9 cellular contexts compared by ENCODE assay signal in genomic region chr20:62739581-62740285, GRCh38. TPM values are rescaled to one million over a fixed set of nuclear protein-coding genes. Genes with fewer than 3 reads are reported as not detected.
DNase-seq lines count a peak whose midpoint lies in the region; ATAC-seq, FAIRE-seq and TF ChIP-seq lines count a peak whose summit lies in the region.
"Had no signal": no experiment of that assay in that cellular context is flagged by ENCODE, and none has a peak within 500 bp of the region (broad histone marks: within the 10 kb centered on the region; RNA-seq: fewer than 3 reads in every experiment).

No MANE protein-coding gene starts in this region.

- H3K4me1 Mint-ChIP-seq in CD8-positive, alpha-beta T cell (ENCODE audit: low read depth), result peaks cover 36% of the 10 kb centered on the region

- no peaks in the 10 kb centered on the region for H3K79me2 ChIP-seq in HepG2 (ENCODE audit: insufficient read depth, low read length)

- no peaks in the 10 kb centered on the region for H3K27me3 Mint-ChIP-seq in CD8-positive, alpha-beta T cell (ENCODE audit: low read depth)

- intact Hi-C loops in CD8-positive, alpha-beta T cell (cut with DNase I, micrococcal nuclease), result loop anchor here (1.0 to 5.0 kb wide), 7 partner anchors 23 to 88 kb away; partner anchors contain the start of gene OGFR (in 1 of the 2)
- intact Hi-C loops in HepG2 (cut with micrococcal nuclease; ENCODE audit: unreplicated experiment), result no loop called here
- intact Hi-C loops in upper lobe of right lung (cut with DNase I), result no loop called here

- POLR2A ChIA-PET in CD8-positive, alpha-beta T cell (lab: Charles Lee), result interaction anchor here (0.7 to 3.8 kb wide), 4 partner anchors 54 to 89 kb away, joined by 3 to 23 read pairs (median 4); no protein-coding TSS in a partner anchor
- POLR2A ChIA-PET in HepG2 (lab: Yijun Ruan, JAX), result interaction anchor here (1.1 kb wide), 1 partner anchor 116 kb away, joined by 3 read pairs; no protein-coding TSS in a partner anchor

- no peak for ATAC-seq in CD8-positive, alpha-beta T cell
- ATAC-seq in GM21825 (IDR thresholded peaks at IDR 0.05; ENCODE audit: unreplicated experiment), result peak; percentile 14
- ATAC-seq in HepG2, result no peak
- peak; percentile 53 for ATAC-seq in upper lobe of right lung
- no peak for ATAC-seq in GM18858 (IDR thresholded peaks at IDR 0.05; ENCODE audit: unreplicated experiment)

- H3K9me3 ChIP-seq in CD8-positive, alpha-beta T cell (ENCODE audit: low read length), result no peaks in the 10 kb centered on the region
- no peaks in the 10 kb centered on the region for H3K9me3 ChIP-seq in HepG2 (ENCODE audit: low read length)
- H3K9me3 ChIP-seq in upper lobe of right lung, result no peaks in the 10 kb centered on the region
- H3K9me3 ChIP-seq: thyroid gland had no signal

- no peak for FAIRE-seq in HepG2 (lab: Jason Lieb, UNC)

- peak in 6 of 7 experiments; percentile 30 to 75 (median 36) for DNase-seq in CD8-positive, alpha-beta T cell
- peak; percentile 66 for DNase-seq in NCI-H2171 treated with DMSO at 0.1 percent for 48 hours (lab: John Stamatoyannopoulos, UW)
- DNase-seq in activated T-helper 1 cell treated with anti-CD3 and anti-CD28 coated beads, Interleukin-2, amount 50 U/mL, for 16 hours (ENCODE audit: low read depth in 1 of 2, low spot score in 1 of 2), result peak; percentile 19 to 40
- DNase-seq in HepG2 (ENCODE audit: low spot score), result no peak
- DNase-seq in upper lobe of right lung, result peak; percentile 66
- no peak for DNase-seq in NCI-H345 (lab: John Stamatoyannopoulos, UW)

- H4K20me1 ChIP-seq in HepG2 (ENCODE audit: insufficient read depth, low read length), result no peaks in the 10 kb centered on the region; the same call in 1 of the 2 replicates

- H2AFZ ChIP-seq in HepG2 (ENCODE audit: low read length), result no peak overlapping the region

- BruUV-seq in HepG2 (replicated peaks; lab: Mats Ljungman, UMichigan), result no TSS peak

- 43% methylated on average over 30 of the region's 32 CpGs for WGBS in HepG2 (ENCODE audit: low lambda C conversion rate)

- peak overlapping the region; percentile 74 for H3K4me3 Mint-ChIP-seq in CD8-positive, alpha-beta T cell

- H3K4me1 ChIP-seq in CD8-positive, alpha-beta T cell (ENCODE audit: insufficient read depth, low read length), result peaks cover 40% of the 10 kb centered on the region
- H3K4me1 ChIP-seq in HepG2 (ENCODE audit: insufficient read depth, low read length), result peaks cover 11% of the 10 kb centered on the region; the same call in 1 of the 2 replicates
- H3K4me1 ChIP-seq in upper lobe of right lung, result peaks cover 4% of the 10 kb centered on the region
- H3K4me1 ChIP-seq: thyroid gland had no signal

- H3K9ac ChIP-seq in HepG2 (ENCODE audit: insufficient read depth, low read depth, low read length), result no peak overlapping the region

- H3K4me2 ChIP-seq in HepG2 (ENCODE audit: low read depth, low read length), result no peak overlapping the region

- in situ Hi-C loops in HepG2 (cut with HindIII; ENCODE audit: extremely low pct_ligation_motif_present, low pct_unique_long_range_greater_than_20kb), result no loop called here

- peak overlapping the region; percentile 50 for H3K4me3 ChIP-seq in CD8-positive, alpha-beta T cell (ENCODE audit: low read depth, low read length)
- H3K4me3 ChIP-seq in HepG2 (replicated peaks in 1 of 3; ENCODE audit: insufficient read depth in 1 of 3, low read depth in 2 of 3, low read length in 3 of 3) (no peak overlapping the region), upper lobe of right lung (peak overlapping the region; percentile 14)
- H3K4me3 ChIP-seq: thyroid gland had no signal

- peak overlapping the region; percentile 72 for H3K27ac ChIP-seq in CD8-positive, alpha-beta T cell (ENCODE audit: low read depth, low read length)
- H3K27ac ChIP-seq in HepG2 (ENCODE audit: extremely low read length, insufficient read depth, low read length), result no peak overlapping the region
- peak overlapping the region; percentile 77 for H3K27ac ChIP-seq in upper lobe of right lung
- H3K27ac ChIP-seq: thyroid gland had no signal

- peak overlapping the region; percentile 88 for H3K27ac Mint-ChIP-seq in CD8-positive, alpha-beta T cell

- no peaks in the 10 kb centered on the region for H3K27me3 ChIP-seq in CD8-positive, alpha-beta T cell (ENCODE audit: insufficient read depth, low read length)
- peaks cover 66 to 93% of the 10 kb centered on the region in 2 experiments for H3K27me3 ChIP-seq in HepG2 (ENCODE audit: control insufficient read depth in 1 of 2, insufficient read depth in 2 of 2, low read length in 2 of 2)
- peaks cover 48% of the 10 kb centered on the region for H3K27me3 ChIP-seq in upper lobe of right lung
- H3K27me3 ChIP-seq: thyroid gland had no signal

- TF ChIP-seq EP300 in HepG2 (IDR thresholded peaks at IDR 0.05; ENCODE audit: low read depth in 2 of 2, low read length in 2 of 2) (no peak), HepG2 (CRISPR knock-in tag; IDR thresholded peaks at IDR 0.05; ENCODE audit: borderline replicate concordance) (no peak)

- CTCF ChIA-PET in CD8-positive, alpha-beta T cell (lab: Charles Lee), result interaction anchor here (0.6 to 1.0 kb wide), 3 partner anchors 43 to 71 kb away, joined by 3 read pairs; no protein-coding TSS in a partner anchor
- CTCF ChIA-PET in HepG2 (lab: Yijun Ruan, JAX; ENCODE audit: low intra/inter-chr PET ratio, low total read pairs), result no interaction called here

- TF ChIP-seq POLR2A in HepG2 (IDR thresholded peaks at IDR 0.05; ENCODE audit: insufficient read depth in 1 of 2, low read depth in 2 of 2, low read length in 2 of 2), result no peak

- no peaks in the 10 kb centered on the region for H3K36me3 Mint-ChIP-seq in CD8-positive, alpha-beta T cell

- TF ChIP-seq CTCF in CD8-positive, alpha-beta T cell (IDR thresholded peaks at IDR 0.05), result no peak
- no peak for TF ChIP-seq CTCF in HepG2 (CRISPR knock-in tag; IDR thresholded peaks at IDR 0.05)
- TF ChIP-seq CTCF in upper lobe of right lung (IDR thresholded peaks at IDR 0.05), result no peak

- H3K9me3 Mint-ChIP-seq in CD8-positive, alpha-beta T cell, result no peaks in the 10 kb centered on the region

- no peak for TF ChIP-seq RAD21 in HepG2 (CRISPR knock-in tag; IDR thresholded peaks at IDR 0.05)

- H3K36me3 ChIP-seq in CD8-positive, alpha-beta T cell (ENCODE audit: insufficient read depth, low read length), result no peaks in the 10 kb centered on the region
- no peaks in the 10 kb centered on the region for H3K36me3 ChIP-seq in HepG2 (replicated peaks in 1 of 2; ENCODE audit: control insufficient read depth in 1 of 2, insufficient read depth in 2 of 2, low read length in 2 of 2)
- no peaks in the 10 kb centered on the region for H3K36me3 ChIP-seq in upper lobe of right lung
- H3K36me3 ChIP-seq: thyroid gland had no signal

RNA-seq across cellular contexts. Expression of gene NTSR1, which starts 31.1 kb away (rescaled TPM):
- not detected for total RNA-seq in CD8-positive, alpha-beta T cell
- 0.09 TPM in 1 of 2 replicates, not detected in the other for total RNA-seq in HepG2 (2016; rRNA removed; fragmentation: Illumina TruSeq; extraction: Trizol)
- not detected in 2 replicates for total RNA-seq in HepG2 (2016; cell fraction: cytosol; rRNA removed; fragmentation: Illumina TruSeq; extraction: Trizol; ENCODE audit: low read depth)
- 0.04 TPM in 1 of 2 replicates, not detected in the other for total RNA-seq in HepG2 (2016; cell fraction: insoluble cytoplasmic fraction; rRNA removed; fragmentation: Illumina TruSeq; extraction: Trizol)
- 0.09 TPM in 1 of 2 replicates, not detected in the other for total RNA-seq in HepG2 (2016; cell fraction: membrane; rRNA removed; fragmentation: Illumina TruSeq; extraction: Trizol)
- 0.12 TPM in 1 of 2 replicates, not detected in the other for total RNA-seq in HepG2 (2016; cell fraction: nucleus; rRNA removed; fragmentation: Illumina TruSeq; extraction: Trizol)
- polyA plus RNA-seq in HepG2 (2011; rRNA removed), result 0.12 and 0.17 TPM in 2 replicates
- polyA plus RNA-seq in HepG2 (2011; cell fraction: cytosol; rRNA removed), result 0.09 and 0.12 TPM in 2 replicates
- polyA plus RNA-seq in HepG2 (2011; cell fraction: nucleus; rRNA removed), result 0.38 and 0.51 TPM in 2 replicates
- polyA plus RNA-seq in HepG2 (2012), result 0.09 and 0.19 TPM in 2 replicates
- not detected in 2 replicates for polyA plus RNA-seq in HepG2 (2016; cell fraction: cytosol; fragmentation: Illumina TruSeq; extraction: Trizol; ENCODE audit: low read depth)
- polyA plus RNA-seq in HepG2 (2016; cell fraction: insoluble cytoplasmic fraction; fragmentation: Illumina TruSeq; extraction: Trizol; ENCODE audit: low read depth), result 0.08 TPM in 1 of 2 replicates, not detected in the other
- 0.05 TPM in 1 of 2 replicates, not detected in the other for polyA plus RNA-seq in HepG2 (2016; cell fraction: membrane; fragmentation: Illumina TruSeq; extraction: Trizol; ENCODE audit: low read depth)
- 0.35 and 0.41 TPM in 2 replicates for polyA plus RNA-seq in HepG2 (2016; cell fraction: nucleus; fragmentation: Illumina TruSeq; extraction: Trizol; ENCODE audit: insufficient read depth, low read depth)
- 0.24 TPM in 1 of 2 replicates, not detected in the other for polyA minus RNA-seq in HepG2 (2011; rRNA and poly(A)+ RNA removed; ENCODE audit: low replicate concordance)
- polyA minus RNA-seq in HepG2 (2011; cell fraction: cytosol; rRNA and poly(A)+ RNA removed), result not detected in 2 replicates
- polyA minus RNA-seq in HepG2 (2011; cell fraction: nucleus; rRNA and poly(A)+ RNA removed), result 0.12 and 0.13 TPM in 2 replicates
- total RNA-seq in upper lobe of right lung, result 0.09 TPM

RNA-seq across cellular contexts. Expression of gene MRGBP, which starts 56.5 kb away (rescaled TPM):
- total RNA-seq in CD8-positive, alpha-beta T cell, result 1 to 10 TPM; 7.8 to 8.6 TPM
- total RNA-seq in HepG2 (2016; rRNA removed; fragmentation: Illumina TruSeq; extraction: Trizol), result 34.8 and 35.9 TPM in 2 replicates
- total RNA-seq in HepG2 (2016; cell fraction: cytosol; rRNA removed; fragmentation: Illumina TruSeq; extraction: Trizol; ENCODE audit: low read depth), result 79.0 and 80.7 TPM in 2 replicates
- 31.8 and 38.7 TPM in 2 replicates for total RNA-seq in HepG2 (2016; cell fraction: insoluble cytoplasmic fraction; rRNA removed; fragmentation: Illumina TruSeq; extraction: Trizol)
- total RNA-seq in HepG2 (2016; cell fraction: membrane; rRNA removed; fragmentation: Illumina TruSeq; extraction: Trizol), result 96.7 and 98.0 TPM in 2 replicates
- total RNA-seq in HepG2 (2016; cell fraction: nucleus; rRNA removed; fragmentation: Illumina TruSeq; extraction: Trizol), result 17.0 and 18.5 TPM in 2 replicates
- 31.6 and 34.2 TPM in 2 replicates for polyA plus RNA-seq in HepG2 (2011; rRNA removed)
- 30.7 and 37.2 TPM in 2 replicates for polyA plus RNA-seq in HepG2 (2011; cell fraction: cytosol; rRNA removed)
- polyA plus RNA-seq in HepG2 (2011; cell fraction: nucleus; rRNA removed), result 29.7 and 36.4 TPM in 2 replicates
- polyA plus RNA-seq in HepG2 (2012), result 21.6 and 23.1 TPM in 2 replicates
- polyA plus RNA-seq in HepG2 (2016; cell fraction: cytosol; fragmentation: Illumina TruSeq; extraction: Trizol; ENCODE audit: low read depth), result 88.5 and 96.5 TPM in 2 replicates
- 34.9 and 39.2 TPM in 2 replicates for polyA plus RNA-seq in HepG2 (2016; cell fraction: insoluble cytoplasmic fraction; fragmentation: Illumina TruSeq; extraction: Trizol; ENCODE audit: low read depth)
- 88.7 and 90.6 TPM in 2 replicates for polyA plus RNA-seq in HepG2 (2016; cell fraction: membrane; fragmentation: Illumina TruSeq; extraction: Trizol; ENCODE audit: low read depth)
- 40.3 and 42.7 TPM in 2 replicates for polyA plus RNA-seq in HepG2 (2016; cell fraction: nucleus; fragmentation: Illumina TruSeq; extraction: Trizol; ENCODE audit: insufficient read depth, low read depth)
- polyA minus RNA-seq in HepG2 (2011; rRNA and poly(A)+ RNA removed; ENCODE audit: low replicate concordance), result 21.2 and 36.8 TPM in 2 replicates
- polyA minus RNA-seq in HepG2 (2011; cell fraction: cytosol; rRNA and poly(A)+ RNA removed), result 12.7 and 13.0 TPM in 2 replicates
- 10.2 and 10.9 TPM in 2 replicates for polyA minus RNA-seq in HepG2 (2011; cell fraction: nucleus; rRNA and poly(A)+ RNA removed)
- total RNA-seq in upper lobe of right lung, result 8.8 TPM

Comparison
In these comparisons a context has a peak if more than half of its experiments do, and no peak if none do; other contexts are left out.
1. ATAC-seq: peak in GM21825 (single experiment) and upper lobe of right lung (single experiment); none in CD8-positive, alpha-beta T cell (single experiment), HepG2 (single experiment) and GM18858 (single experiment).
2. DNase-seq: peak in CD8-positive, alpha-beta T cell (6 of 7), NCI-H2171 treated with DMSO at 0.1 percent for 48 hours (single experiment), activated T-helper 1 cell treated with anti-CD3 and anti-CD28 coated beads, Interleukin-2, amount 50 U/mL, for 16 hours (2 of 2) and upper lobe of right lung (single experiment); none in HepG2 (single experiment) and NCI-H345 (single experiment).
3. H3K4me3 ChIP-seq: peak in CD8-positive, alpha-beta T cell (single experiment) and upper lobe of right lung (single experiment); none in HepG2 (0 of 3).
4. intact Hi-C loops: an anchor here in CD8-positive, alpha-beta T cell (1.0 to 5.0 kb wide); none called in HepG2 and upper lobe of right lung.